19 cellular contexts compared by ENCODE assay signal in genomic region chr6:9467746-9468145, GRCh38.
DNase-seq lines count a peak whose midpoint lies in the region; ATAC-seq and TF ChIP-seq lines count a peak whose summit lies in the region.
"Had no signal": no experiment of that assay in that cellular context is flagged by ENCODE, and none has a peak within 500 bp of the region (broad histone marks: within the 10 kb centered on the region; RNA-seq: fewer than 3 reads in every experiment).

No MANE protein-coding gene starts in this region.

- DNase-seq in A172 (ENCODE audit: low spot score), result peak; percentile 40
- peak; percentile 82 for DNase-seq in EH (ENCODE audit: low read depth)
- peak; percentile 21 for DNase-seq in NCI-H748 treated with DMSO at 0.1 percent for 48 hours (lab: John Stamatoyannopoulos, UW)
- peak; percentile 85 for DNase-seq in fibroblast of gingiva (ENCODE audit: low read depth)
- no peak for DNase-seq in erythroblast (lab: John Stamatoyannopoulos, UW)
- DNase-seq in RPMI8226, result no peak
- DNase-seq: activated CD4-positive, alpha-beta T cell treated with anti-CD3 and anti-CD28 coated beads for 36 hours; activated naive CD4-positive, alpha-beta T cell treated with anti-CD3 and anti-CD28 coated beads, Interleukin-2, amount 50 U/mL, for 16 hours; effector CD8-positive, alpha-beta T cell; gastrocnemius medialis; GOT3; naive thymus-derived CD8-positive, alpha-beta T cell; NCI-H2081; posterior cingulate gyrus; Right ventricle myocardium superior; stimulated activated naive B cell treated with anti-CD40 and anti-IgM and Interleukin-4, amounts not matched to agents 10 μg/mL and 1 μg/mL and 100 μg/mL, for 72 hours; upper lobe of left lung had no signal

- TF ChIP-seq POLR2A in erythroblast (IDR thresholded peaks at IDR 0.05; ENCODE audit: low read length), result no peak

- no peak for ATAC-seq in HG03280 (IDR thresholded peaks at IDR 0.05; ENCODE audit: unreplicated experiment)
- ATAC-seq in GM21786 (IDR thresholded peaks at IDR 0.05; ENCODE audit: unreplicated experiment), result no peak
- ATAC-seq: activated CD4-positive, alpha-beta T cell treated with anti-CD3 and anti-CD28 coated beads for 36 hours; gastrocnemius medialis; naive thymus-derived CD8-positive, alpha-beta T cell; stimulated activated naive B cell treated with anti-CD40 and anti-IgM and Interleukin-4, amounts not matched to agents 10 μg/mL and 1 μg/mL and 100 μg/mL, for 72 hours had no signal

Comparison
In these comparisons a context has a peak if more than half of its experiments do, and no peak if none do; other contexts are left out.
1. DNase-seq: peak in A172 (single experiment), EH (single experiment), NCI-H748 treated with DMSO at 0.1 percent for 48 hours (single experiment) and fibroblast of gingiva (single experiment); none in erythroblast (0 of 2) and RPMI8226 (single experiment).